In the genomic region with DNA sequence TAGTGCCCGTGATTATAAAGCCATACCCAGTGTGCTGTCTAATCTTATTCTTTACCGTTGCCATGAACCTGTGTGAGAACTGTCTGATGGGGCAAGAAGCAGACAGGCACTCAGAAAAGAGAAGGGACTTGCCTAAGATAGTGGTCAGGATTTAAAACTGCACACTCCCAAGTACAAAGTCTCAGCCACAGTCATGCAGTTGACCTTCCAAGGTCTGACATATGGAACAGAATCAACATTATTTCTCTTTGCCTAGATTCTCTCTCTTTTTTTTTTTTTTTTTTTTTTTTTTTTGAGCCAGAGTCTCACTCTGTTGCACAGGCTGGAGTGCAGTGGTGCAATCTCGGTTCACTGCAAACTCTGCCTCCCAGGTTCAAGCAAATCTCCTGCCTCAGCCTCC, we compare ENCODE assay signal across 10 cellular contexts. TPM values are rescaled to one million over a fixed set of nuclear protein-coding genes. Genes with fewer than 3 reads are reported as not detected.
DNase-seq lines count a peak whose midpoint lies in the region; ATAC-seq and TF ChIP-seq lines count a peak whose summit lies in the region.
"Had no signal": no experiment of that assay in that cellular context is flagged by ENCODE, and none has a peak within 500 bp of the region (broad histone marks: within the 10 kb centered on the region; RNA-seq: fewer than 3 reads in every experiment).

No MANE protein-coding gene starts in this region.

- H3K27me3 Mint-ChIP-seq in WTC11 (ENCODE audit: low read depth) = no peaks in the 10 kb centered on the region
- no peaks in the 10 kb centered on the region for H3K27me3 Mint-ChIP-seq in stimulated activated naive B cell treated with anti-CD40 and anti-IgM and Interleukin-4, amounts not matched to agents 10 μg/mL and 1 μg/mL and 100 μg/mL, for 72 hours

- ATAC-seq in heart left ventricle (no peak), left cardiac atrium (no peak), WTC11 (no peak), GM21390 (IDR thresholded peaks at IDR 0.05; ENCODE audit: unreplicated experiment) (no peak), sciatic nerve (no peak)
- no peak for ATAC-seq in stimulated activated naive B cell treated with anti-CD40 and anti-IgM and Interleukin-4, amounts not matched to agents 10 μg/mL and 1 μg/mL and 100 μg/mL, for 72 hours (replicated peaks)

- H3K9me3 ChIP-seq in heart left ventricle = no peaks in the 10 kb centered on the region
- H3K9me3 ChIP-seq in esophagus (ENCODE audit: control insufficient read depth in 2 of 2, insufficient read depth in 1 of 2, low read depth in 1 of 2, low read length in 1 of 2) = no peaks in the 10 kb centered on the region

- H3K4me3 Mint-ChIP-seq in WTC11 = peak overlapping the region; percentile 87
- H3K4me3 Mint-ChIP-seq in stimulated activated naive B cell treated with anti-CD40 and anti-IgM and Interleukin-4, amounts not matched to agents 10 μg/mL and 1 μg/mL and 100 μg/mL, for 72 hours = peak overlapping the region; percentile 98 to 100

- peak overlapping the region; percentile 98; the same call in 1 of the 2 replicates for H3K27ac Mint-ChIP-seq in WTC11
- peak overlapping the region; percentile 100 for H3K27ac Mint-ChIP-seq in stimulated activated naive B cell treated with anti-CD40 and anti-IgM and Interleukin-4, amounts not matched to agents 10 μg/mL and 1 μg/mL and 100 μg/mL, for 72 hours

- peaks cover 0 to 50% (median 30%) of the 10 kb centered on the region in 12 donors for H3K4me1 ChIP-seq in heart left ventricle
- peaks cover 0 to 4% of the 10 kb centered on the region in 2 donors for H3K4me1 ChIP-seq in esophagus (ENCODE audit: control insufficient read depth in 2 of 2, insufficient read depth in 2 of 2, low read length in 1 of 2)

- peaks cover 16% of the 10 kb centered on the region for H3K36me3 Mint-ChIP-seq in WTC11
- peaks cover 20 to 24% of the 10 kb centered on the region in 2 donors for H3K36me3 Mint-ChIP-seq in stimulated activated naive B cell treated with anti-CD40 and anti-IgM and Interleukin-4, amounts not matched to agents 10 μg/mL and 1 μg/mL and 100 μg/mL, for 72 hours

- CTCF ChIA-PET in WTC11 (lab: Charles Lee) = interaction anchor here (0.7 to 3.3 kb wide), 2 partner anchors 62 to 359 kb away, joined by 3 to 27 read pairs; no protein-coding TSS in a partner anchor

- H3K4me1 Mint-ChIP-seq in WTC11 = peaks cover 28% of the 10 kb centered on the region
- peaks cover 18 to 25% of the 10 kb centered on the region in 2 donors for H3K4me1 Mint-ChIP-seq in stimulated activated naive B cell treated with anti-CD40 and anti-IgM and Interleukin-4, amounts not matched to agents 10 μg/mL and 1 μg/mL and 100 μg/mL, for 72 hours

- H3K9me3 Mint-ChIP-seq in WTC11 = no peaks in the 10 kb centered on the region
- no peaks in the 10 kb centered on the region for H3K9me3 Mint-ChIP-seq in stimulated activated naive B cell treated with anti-CD40 and anti-IgM and Interleukin-4, amounts not matched to agents 10 μg/mL and 1 μg/mL and 100 μg/mL, for 72 hours

- peak overlapping the region in 11 of 12 donors; percentile 98 to 100 (median 99) for H3K27ac ChIP-seq in heart left ventricle
- H3K27ac ChIP-seq in esophagus (ENCODE audit: low read depth in 2 of 2, low read length in 1 of 2) = peak overlapping the region; percentile 80 to 99

- intact Hi-C loops in heart left ventricle (cut with DNase I) (loop anchor here in 5 of 10 donors (2.0 to 5.0 kb wide), 4 partner anchors 50 to 143 kb away; partner anchors contain the start of genes SKP1 (in 5 of the 5) and UBE2B (in 1 of the 5)), left cardiac atrium (cut with DNase I) (no loop called here), sciatic nerve (cut with DNase I) (no loop called here)

- H3K4me3 ChIP-seq in heart left ventricle (peak overlapping the region in 1 of 12 donors; percentile 89), esophagus (ENCODE audit: low read depth in 1 of 2, low read length in 2 of 2) (no peak overlapping the region)

- TF ChIP-seq CTCF in heart left ventricle (IDR thresholded peaks at IDR 0.05) (no peak), WTC11 (IDR thresholded peaks at IDR 0.05) (no peak)

- H3K27me3 ChIP-seq in heart left ventricle = no peaks in the 10 kb centered on the region
- no peaks in the 10 kb centered on the region for H3K27me3 ChIP-seq in esophagus (ENCODE audit: control insufficient read depth in 1 of 2, insufficient read depth in 2 of 2, low read length in 2 of 2)

- WGBS in heart left ventricle, 4 donors = 71 to 77% (median 73%) methylated on average over 3 of the region's 3 CpGs
- WGBS in esophagus, 2 donors = 74 to 81% methylated on average over 3 of the region's 3 CpGs

- TF ChIP-seq POLR2A in heart left ventricle (IDR thresholded peaks at IDR 0.05) = no peak

- DNase-seq in heart left ventricle = no peak
- no peak for DNase-seq in left cardiac atrium
- DNase-seq in WTC11 (ENCODE audit: low spot score) = no peak
- DNase-seq in stimulated activated naive B cell treated with anti-CD40 and anti-IgM and Interleukin-4, amounts not matched to agents 10 μg/mL and 1 μg/mL and 100 μg/mL, for 72 hours = no peak
- DNase-seq in NCI-H526 (lab: John Stamatoyannopoulos, UW) = no peak
- DNase-seq in sciatic nerve (ENCODE audit: low spot score) = no peak
- DNase-seq: effector CD8-positive, alpha-beta T cell; NCI-H2107 had no signal

- H3K36me3 ChIP-seq in heart left ventricle (no peaks in the 10 kb centered on the region), esophagus (ENCODE audit: control insufficient read depth in 2 of 2, insufficient read depth in 2 of 2, low read length in 1 of 2) (no peaks in the 10 kb centered on the region)

- POLR2A ChIA-PET in WTC11 (lab: Charles Lee) = interaction anchor here (0.9 to 1.0 kb wide), 2 partner anchors 17 to 62 kb away, joined by 3 read pairs; no protein-coding TSS in a partner anchor

TF ChIP-seq in WTC11, 78 proteins besides CTCF, POLR2A, EP300 and RAD21 (continues in another document):
- TF ChIP-seq, protein P1, sequence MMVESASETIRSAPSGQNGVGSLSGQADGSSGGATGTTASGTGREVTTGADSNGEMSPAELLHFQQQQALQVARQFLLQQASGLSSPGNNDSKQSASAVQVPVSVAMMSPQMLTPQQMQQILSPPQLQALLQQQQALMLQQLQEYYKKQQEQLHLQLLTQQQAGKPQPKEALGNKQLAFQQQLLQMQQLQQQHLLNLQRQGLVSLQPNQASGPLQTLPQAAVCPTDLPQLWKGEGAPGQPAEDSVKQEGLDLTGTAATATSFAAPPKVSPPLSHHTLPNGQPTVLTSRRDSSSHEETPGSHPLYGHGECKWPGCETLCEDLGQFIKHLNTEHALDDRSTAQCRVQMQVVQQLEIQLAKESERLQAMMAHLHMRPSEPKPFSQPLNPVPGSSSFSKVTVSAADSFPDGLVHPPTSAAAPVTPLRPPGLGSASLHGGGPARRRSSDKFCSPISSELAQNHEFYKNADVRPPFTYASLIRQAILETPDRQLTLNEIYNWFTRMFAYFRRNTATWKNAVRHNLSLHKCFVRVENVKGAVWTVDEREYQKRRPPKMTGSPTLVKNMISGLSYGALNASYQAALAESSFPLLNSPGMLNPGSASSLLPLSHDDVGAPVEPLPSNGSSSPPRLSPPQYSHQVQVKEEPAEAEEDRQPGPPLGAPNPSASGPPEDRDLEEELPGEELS (CRISPR knock-in tag; IDR thresholded peaks at IDR 0.05) = no peak
- no peak for TF ChIP-seq NFE2L1 (CRISPR knock-in tag; IDR thresholded peaks at IDR 0.05)
- TF ChIP-seq NFATC4 (CRISPR knock-in tag; IDR thresholded peaks at IDR 0.05) = no peak
- no peak for TF ChIP-seq E2F4 (CRISPR knock-in tag; IDR thresholded peaks at IDR 0.05; ENCODE audit: borderline replicate concordance, low read depth)
- no peak for TF ChIP-seq CREM (CRISPR knock-in tag; IDR thresholded peaks at IDR 0.05)
- TF ChIP-seq GRHL2 (CRISPR knock-in tag; IDR thresholded peaks at IDR 0.05; ENCODE audit: insufficient replicate concordance, severe bottlenecking) = no peak

RNA-seq across cellular contexts. Expression of gene PPP2CA, which starts 1.9 kb away (rescaled TPM):
- total RNA-seq in heart left ventricle (100 to 1,000 TPM; 143 to 219 (median 180) TPM), left cardiac atrium (100 to 1,000 TPM; 115 to 157 TPM), WTC11 (2021) (178 to 186 TPM (median 178 TPM) in 3 replicates), sciatic nerve (100 TPM)
- polyA plus RNA-seq in heart left ventricle (100 to 1,000 TPM in 1 of 2 donors, 10 to 100 TPM in 1; 59.7 to 157 TPM), esophagus (100 to 1,000 TPM in 1 of 2 donors, 10 to 100 TPM in 1; 41.5 to 102 TPM)

RNA-seq across cellular contexts. Expression of gene SKP1, which starts 51.0 kb away (rescaled TPM):
- total RNA-seq in heart left ventricle = 100 to 1,000 TPM; 290 to 533 (median 459) TPM
- 1,000 to 10,000 TPM in 1 of 2 donors, 100 to 1,000 TPM in 1; 175 to 1,085 TPM for polyA plus RNA-seq in heart left ventricle
- total RNA-seq in left cardiac atrium = 100 to 1,000 TPM; 391 to 436 TPM
- 280 to 303 TPM (median 285 TPM) in 3 replicates for total RNA-seq in WTC11 (2021)
- 100 to 1,000 TPM in 1 of 2 donors, 10 to 100 TPM in 1; 75.0 to 423 TPM for polyA plus RNA-seq in esophagus
- total RNA-seq in sciatic nerve = 295 TPM
